1 cellular context compared by ENCODE assay signal in genomic region chr4:13558881-13559280, GRCh38.
TF ChIP-seq lines count a peak whose summit lies in the region.

No MANE protein-coding gene starts in this region.

TF ChIP-seq in IMR-90, 13 proteins besides CTCF, POLR2A, EP300 and RAD21:
- no peak for TF ChIP-seq FOS (IDR thresholded peaks at IDR 0.05; ENCODE audit: low read depth, low read length)
- no peak for TF ChIP-seq CHD1 (IDR thresholded peaks at IDR 0.05; ENCODE audit: low read depth, low read length)
- no peak for TF ChIP-seq NFE2L2 (IDR thresholded peaks at IDR 0.05; ENCODE audit: low read depth, low read length)
- TF ChIP-seq SMC3 (IDR thresholded peaks at IDR 0.05; ENCODE audit: low read depth, low read length), result no peak
- no peak for TF ChIP-seq MAFK (IDR thresholded peaks at IDR 0.05; ENCODE audit: low read depth, low read length)
- TF ChIP-seq, protein P1, sequence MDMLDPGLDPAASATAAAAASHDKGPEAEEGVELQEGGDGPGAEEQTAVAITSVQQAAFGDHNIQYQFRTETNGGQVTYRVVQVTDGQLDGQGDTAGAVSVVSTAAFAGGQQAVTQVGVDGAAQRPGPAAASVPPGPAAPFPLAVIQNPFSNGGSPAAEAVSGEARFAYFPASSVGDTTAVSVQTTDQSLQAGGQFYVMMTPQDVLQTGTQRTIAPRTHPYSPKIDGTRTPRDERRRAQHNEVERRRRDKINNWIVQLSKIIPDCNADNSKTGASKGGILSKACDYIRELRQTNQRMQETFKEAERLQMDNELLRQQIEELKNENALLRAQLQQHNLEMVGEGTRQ (IDR thresholded peaks at IDR 0.05; ENCODE audit: low read depth, low read length), result no peak
- TF ChIP-seq, protein P2, sequence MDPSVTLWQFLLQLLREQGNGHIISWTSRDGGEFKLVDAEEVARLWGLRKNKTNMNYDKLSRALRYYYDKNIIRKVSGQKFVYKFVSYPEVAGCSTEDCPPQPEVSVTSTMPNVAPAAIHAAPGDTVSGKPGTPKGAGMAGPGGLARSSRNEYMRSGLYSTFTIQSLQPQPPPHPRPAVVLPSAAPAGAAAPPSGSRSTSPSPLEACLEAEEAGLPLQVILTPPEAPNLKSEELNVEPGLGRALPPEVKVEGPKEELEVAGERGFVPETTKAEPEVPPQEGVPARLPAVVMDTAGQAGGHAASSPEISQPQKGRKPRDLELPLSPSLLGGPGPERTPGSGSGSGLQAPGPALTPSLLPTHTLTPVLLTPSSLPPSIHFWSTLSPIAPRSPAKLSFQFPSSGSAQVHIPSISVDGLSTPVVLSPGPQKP (IDR thresholded peaks at IDR 0.05; ENCODE audit: borderline replicate concordance, low read depth, low read length), result no peak
- no peak for TF ChIP-seq BHLHE40 (IDR thresholded peaks at IDR 0.05; ENCODE audit: low read depth, low read length)
- TF ChIP-seq RCOR1 (IDR thresholded peaks at IDR 0.05; ENCODE audit: insufficient replicate concordance, low read length), result no peak
- TF ChIP-seq RFX5 (IDR thresholded peaks at IDR 0.05; ENCODE audit: low read depth, low read length), result no peak
- no peak for TF ChIP-seq MAZ (IDR thresholded peaks at IDR 0.05; ENCODE audit: borderline replicate concordance, low read depth, low read length)
- TF ChIP-seq MXI1 (IDR thresholded peaks at IDR 0.05; ENCODE audit: borderline replicate concordance, low read depth, low read length), result no peak
- no peak for TF ChIP-seq CEBPB (IDR thresholded peaks at IDR 0.05; ENCODE audit: low read depth, low read length)
